27 cellular contexts compared by ENCODE assay signal in genomic region chr20:52011093-52011492, GRCh38.
DNase-seq lines count a peak whose midpoint lies in the region; ATAC-seq, FAIRE-seq and TF ChIP-seq lines count a peak whose summit lies in the region.
"Had no signal": no experiment of that assay in that cellular context is flagged by ENCODE, and none has a peak within 500 bp of the region (broad histone marks: within the 10 kb centered on the region; RNA-seq: fewer than 3 reads in every experiment).

No MANE protein-coding gene starts in this region.

- H3K27ac Mint-ChIP-seq in neural progenitor cell: peak overlapping the region; percentile 91
- H3K27ac Mint-ChIP-seq: CD14-positive monocyte; CD4-positive, alpha-beta memory T cell; CD4-positive, CD25-positive, alpha-beta regulatory T cell; CD8-positive, alpha-beta memory T cell had no signal

- TF ChIP-seq EP300 in K562 (IDR thresholded peaks at IDR 0.05; ENCODE audit: low read length): no peak

- H3K4me1 ChIP-seq in HEK293 (ENCODE audit: control insufficient read depth, insufficient read depth, low read length) (no peaks in the 10 kb centered on the region), K562 (replicated peaks in 1 of 2; ENCODE audit: control insufficient read depth in 2 of 2, insufficient read depth in 2 of 2, low read length in 2 of 2) (no peaks in the 10 kb centered on the region), neural progenitor cell (peaks cover 35% of the 10 kb centered on the region)
- H3K4me1 ChIP-seq: BE2C, BLaER1 had no signal

- H3K9ac ChIP-seq in K562 (ENCODE audit: insufficient read depth in 1 of 2, low read depth in 2 of 2, low read length in 2 of 2): no peak overlapping the region
- H3K9ac ChIP-seq in neural progenitor cell: no peak overlapping the region
- H3K9ac ChIP-seq: BLaER1 had no signal

- TF ChIP-seq CTCF in HEK293 (tag by site-specific recombination; IDR thresholded peaks at IDR 0.05): no peak
- TF ChIP-seq CTCF in K562 (IDR thresholded peaks at IDR 0.05 in 2 of 3, conservative IDR thresholded peaks at IDR 0.05 in 1 of 3; ENCODE audit: insufficient read depth in 2 of 3, low read depth in 1 of 3, low read length in 3 of 3): no peak
- no peak for TF ChIP-seq CTCF in neural progenitor cell (IDR thresholded peaks at IDR 0.05)

- H3K79me2 ChIP-seq in K562 (ENCODE audit: control insufficient read depth, insufficient read depth, low read length) (no peaks in the 10 kb centered on the region), neural progenitor cell (ENCODE audit: low read depth) (no peaks in the 10 kb centered on the region)

- H3K4me1 Mint-ChIP-seq in neural progenitor cell: peaks cover 43% of the 10 kb centered on the region
- H3K4me1 Mint-ChIP-seq: CD4-positive, alpha-beta memory T cell; CD4-positive, CD25-positive, alpha-beta regulatory T cell; CD8-positive, alpha-beta memory T cell had no signal

- POLR2A ChIA-PET in HEK293 (lab: Yijun Ruan, JAX): no interaction called here
- POLR2A ChIA-PET in K562 (lab: Yijun Ruan, JAX): no interaction called here

- H3K4me3 ChIP-seq in HEK293 (ENCODE audit: low read depth, low read length) (no peak overlapping the region), K562 (no peak overlapping the region), neural progenitor cell (no peak overlapping the region)
- H3K4me3 ChIP-seq: BLaER1 had no signal

- H2AFZ ChIP-seq in K562 (ENCODE audit: low read depth, low read length) (no peak overlapping the region), neural progenitor cell (replicated peaks) (no peak overlapping the region)

- CTCF ChIA-PET in HEK293 (lab: Yijun Ruan, JAX): interaction anchor here (0.6 kb wide), 1 partner anchor 384 kb away, joined by 4 read pairs; no protein-coding TSS in a partner anchor
- CTCF ChIA-PET in K562 (lab: Yijun Ruan, JAX; ENCODE audit: low intra/inter-chr PET ratio): no interaction called here

- H3K36me3 Mint-ChIP-seq in neural progenitor cell: no peaks in the 10 kb centered on the region
- H3K36me3 Mint-ChIP-seq: CD14-positive monocyte; CD4-positive, alpha-beta memory T cell had no signal

- H3K4me2 ChIP-seq in K562 (ENCODE audit: insufficient read depth, low read length) (no peak overlapping the region), neural progenitor cell (no peak overlapping the region)
- H3K4me2 ChIP-seq: BLaER1 had no signal

- H3K36me3 ChIP-seq in HEK293 (ENCODE audit: control insufficient read depth in 2 of 2, insufficient read depth in 1 of 2, low read length in 2 of 2) (no peaks in the 10 kb centered on the region), K562 (ENCODE audit: control insufficient read depth, insufficient read depth, low read length) (no peaks in the 10 kb centered on the region), neural progenitor cell (peaks cover 3% of the 10 kb centered on the region)
- H3K36me3 ChIP-seq: BE2C, BLaER1 had no signal

- in situ Hi-C loops in K562 (cut with MboI): no loop called here

- no peak for TF ChIP-seq POLR2A in K562 (conservative IDR thresholded peaks at IDR 0.05)

- H4K20me1 ChIP-seq in K562 (replicated peaks; ENCODE audit: control insufficient read depth, insufficient read depth, low read length) (no peaks in the 10 kb centered on the region), neural progenitor cell (ENCODE audit: low read depth) (no peaks in the 10 kb centered on the region)
- H4K20me1 ChIP-seq: BLaER1 had no signal

- TF ChIP-seq RAD21 in K562 (CRISPR knock-in tag; conservative IDR thresholded peaks at IDR 0.05 in 1 of 2, IDR thresholded peaks at IDR 0.05 in 1 of 2): no peak

- peaks cover 29% of the 10 kb centered on the region for H3F3A ChIP-seq in neural progenitor cell (ENCODE audit: low read depth)

- peak overlapping the region; percentile 39 for H3K4me3 Mint-ChIP-seq in neural progenitor cell
- H3K4me3 Mint-ChIP-seq: CD14-positive monocyte; CD4-positive, alpha-beta memory T cell; CD4-positive, CD25-positive, alpha-beta regulatory T cell; CD8-positive, alpha-beta memory T cell had no signal

- no peak for FAIRE-seq in K562 (lab: Jason Lieb, UNC)
- FAIRE-seq: A204.1, GM12891, GM19239 had no signal

- no peaks in the 10 kb centered on the region for H3K9me1 ChIP-seq in K562 (ENCODE audit: control insufficient read depth, insufficient read depth, low read length)

- peaks cover 0 to 9% of the 10 kb centered on the region in 2 experiments; a peak in 2 of 5 replicates for H3K27me3 ChIP-seq in K562 (ENCODE audit: control insufficient read depth in 2 of 2, insufficient read depth in 2 of 2, low read length in 2 of 2)
- no peaks in the 10 kb centered on the region for H3K27me3 ChIP-seq in neural progenitor cell
- H3K27me3 ChIP-seq: BE2C, BLaER1 had no signal

- H3K9me3 ChIP-seq in HEK293 (ENCODE audit: control insufficient read depth, insufficient read depth, low read depth, low read length) (no peaks in the 10 kb centered on the region), K562 (replicated peaks; ENCODE audit: control insufficient read depth, insufficient read depth, low read depth, low read length) (peaks cover 2% of the 10 kb centered on the region), neural progenitor cell (ENCODE audit: low read depth) (no peaks in the 10 kb centered on the region)
- H3K9me3 ChIP-seq: BE2C had no signal

- DNase-seq in K562 (ENCODE audit: extremely low read depth in 1 of 4, low spot score in 3 of 4) (no peak), neural progenitor cell (ENCODE audit: low spot score) (no peak), NCI-H2029 (lab: John Stamatoyannopoulos, UW) (no peak), NK-92 (lab: John Stamatoyannopoulos, UW; ENCODE audit: unreplicated experiment) (no peak)
- no peak for DNase-seq in activated CD8-positive, alpha-beta memory T cell treated with anti-CD3 and anti-CD28 coated beads for 24 hours
- DNase-seq: 8988T; ACHN; BE2C; C1 segment of cervical spinal cord; CD4-positive, alpha-beta memory T cell; CD4-positive, CD25-positive, alpha-beta regulatory T cell; CD8-positive, alpha-beta memory T cell; COR-L47; DMS 273 treated with DMSO at 0.1 percent for 48 hours; DMS153; DMS53; DMS79; DND-41; EL; GF-D8 had no signal

- no TSS peak for BruUV-seq in K562 (replicated peaks; lab: Mats Ljungman, UMichigan)

- WGBS in K562 (ENCODE audit: insufficient coverage, low coverage, missing lambda C conversion rate): 1% methylated on average over 3 of the region's 3 CpGs

- peaks cover 15% of the 10 kb centered on the region for H3K9me3 Mint-ChIP-seq in neural progenitor cell

- intact Hi-C loops in K562 (cut with micrococcal nuclease): no loop called here

- H3K27ac ChIP-seq in HEK293 (ENCODE audit: extremely low read depth, low read depth, low read length) (no peak overlapping the region), K562 (ENCODE audit: extremely low read depth, low read depth, low read length) (no peak overlapping the region), neural progenitor cell (peak overlapping the region; percentile 86)
- H3K27ac ChIP-seq: BLaER1 had no signal

- ATAC-seq in K562 (no peak), HG02759 (IDR thresholded peaks at IDR 0.05; ENCODE audit: unreplicated experiment) (no peak)

- peaks cover 2% of the 10 kb centered on the region for H3K27me3 Mint-ChIP-seq in neural progenitor cell (ENCODE audit: insufficient read depth, low read depth)

TF ChIP-seq in HEK293, 187 proteins besides CTCF, POLR2A, EP300 and RAD21 (continues in another document):
- TF ChIP-seq ZNF510 (tag by site-specific recombination; IDR thresholded peaks at IDR 0.05; ENCODE audit: insufficient replicate concordance) (no peak), GLIS2 (tag by site-specific recombination; IDR thresholded peaks at IDR 0.05) (no peak), SETDB1 (IDR thresholded peaks at IDR 0.05; ENCODE audit: insufficient read length, low read length) (peak; percentile 83), ZNF677 (tag by site-specific recombination; IDR thresholded peaks at IDR 0.05) (peak; percentile 41; the same call in 1 of the 2 replicates), ZNF350 (tag by site-specific recombination; IDR thresholded peaks at IDR 0.05) (no peak), ZNF48 (tag by site-specific recombination; IDR thresholded peaks at IDR 0.05) (no peak), ZNF548 (tag by site-specific recombination; IDR thresholded peaks at IDR 0.05) (no peak)

TF ChIP-seq in K562, 482 proteins besides CTCF, POLR2A, EP300 and RAD21:
- TF ChIP-seq XRCC3 (IDR thresholded peaks at IDR 0.05) (no peak), ZNF79 (CRISPR knock-in tag; IDR thresholded peaks at IDR 0.05; ENCODE audit: low read depth) (no peak), ZNF134 (CRISPR knock-in tag; conservative IDR thresholded peaks at IDR 0.05) (no peak), CBFB (CRISPR knock-in tag; IDR thresholded peaks at IDR 0.05) (no peak), ZNF507 (tag; conservative IDR thresholded peaks at IDR 0.05) (peak; percentile 98), YY1 (IDR thresholded peaks at IDR 0.05; ENCODE audit: borderline replicate concordance in 1 of 3, control insufficient read depth in 1 of 3, extremely low read depth in 1 of 3, insufficient read depth in 3 of 3, insufficient read length in 1 of 3, insufficient replicate concordance in 2 of 3, low read depth in 1 of 3, low read length in 2 of 3) (no peak), RBM25 (IDR thresholded peaks at IDR 0.05; ENCODE audit: low read depth, low read length, severe bottlenecking) (peak; percentile 41), ZNF354B (CRISPR knock-in tag; IDR thresholded peaks at IDR 0.05) (peak; percentile 87)

Comparison
In these comparisons a context has a peak if more than half of its experiments do, and no peak if none do; other contexts are left out.
1. Of the 44 proteins assayed by ChIP-seq in both K562 and HEK293: peak only in K562: none; only in HEK293: SETDB1; in both: none; in neither: 43.